ENCODE assay signal across 10 cellular contexts in the genomic region with DNA sequence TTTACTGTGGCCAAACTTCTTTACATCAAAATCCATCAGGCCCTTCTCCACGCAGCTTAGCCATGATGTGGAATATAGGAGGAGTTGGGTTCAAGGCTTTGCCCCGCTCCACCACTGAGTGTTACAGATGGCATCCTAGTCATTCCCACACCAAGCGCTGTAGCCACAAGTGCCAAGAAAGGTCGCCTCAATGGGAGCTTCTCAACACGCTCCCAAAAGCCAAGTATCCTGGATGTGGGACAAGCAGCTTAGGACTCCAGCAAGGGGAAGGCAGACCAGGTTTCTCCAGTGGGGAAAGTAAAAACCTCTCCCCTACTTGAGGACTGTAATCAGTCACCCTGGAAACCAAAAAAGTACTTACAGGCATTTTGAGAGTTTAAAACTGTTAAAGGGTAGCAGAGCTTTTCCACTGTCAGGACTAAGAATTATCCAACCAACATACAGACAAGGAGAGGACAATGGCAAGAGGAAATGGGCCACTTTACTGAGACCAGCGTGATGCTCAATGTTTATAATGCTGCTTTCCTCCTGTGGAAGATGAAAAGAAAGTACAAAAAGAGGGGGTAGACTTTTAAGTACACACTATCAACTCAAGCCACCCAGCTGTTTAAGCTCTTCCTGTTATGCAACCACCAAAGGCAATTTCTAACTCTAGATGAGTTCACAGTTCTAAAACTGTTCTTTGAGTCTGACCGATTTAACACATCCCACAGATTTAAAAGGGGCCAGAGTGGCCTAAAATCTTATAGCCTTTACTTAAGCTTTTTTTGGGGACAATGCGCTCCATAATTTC.
DNase-seq lines count a peak whose midpoint lies in the region; ATAC-seq and TF ChIP-seq lines count a peak whose summit lies in the region.
"Had no signal": no experiment of that assay in that cellular context is flagged by ENCODE, and none has a peak within 500 bp of the region (broad histone marks: within the 10 kb centered on the region; RNA-seq: fewer than 3 reads in every experiment).

No MANE protein-coding gene starts in this region.

- peaks cover 4% of the 10 kb centered on the region for H3K9me3 Mint-ChIP-seq in stimulated activated naive CD8-positive, alpha-beta T cell treated with anti-CD3 and anti-CD28 coated beads, Interleukin-15, Interleukin-2, amounts not matched to agents 100 ng/mL and 50 ng/mL, for 24 hours
- H3K9me3 Mint-ChIP-seq in activated naive CD8-positive, alpha-beta T cell treated with anti-CD3 and anti-CD28 coated beads for 36 hours, result peaks cover 4% of the 10 kb centered on the region
- peaks cover 8% of the 10 kb centered on the region for H3K9me3 Mint-ChIP-seq in Caco-2 (ENCODE audit: unreplicated experiment)

- H3K36me3 ChIP-seq in Caco-2 (ENCODE audit: control insufficient read depth, insufficient read depth, low read length), result no peaks in the 10 kb centered on the region

- peak overlapping the region; percentile 7 for H3K4me3 Mint-ChIP-seq in stimulated activated naive CD8-positive, alpha-beta T cell treated with anti-CD3 and anti-CD28 coated beads, Interleukin-15, Interleukin-2, amounts not matched to agents 100 ng/mL and 50 ng/mL, for 24 hours
- peak overlapping the region; percentile 59 for H3K4me3 Mint-ChIP-seq in activated naive CD8-positive, alpha-beta T cell treated with anti-CD3 and anti-CD28 coated beads for 36 hours
- H3K4me3 Mint-ChIP-seq in Caco-2 (ENCODE audit: unreplicated experiment), result no peak overlapping the region

- no TSS peak for BruUV-seq in Caco-2 (replicated peaks; lab: Mats Ljungman, UMichigan)

- ATAC-seq in stimulated activated naive CD8-positive, alpha-beta T cell treated with anti-CD3 and anti-CD28 coated beads, Interleukin-15, Interleukin-2, amounts not matched to agents 100 U/mL and 50 U/mL, for 24 hours, result no peak
- ATAC-seq in HG02970 (IDR thresholded peaks at IDR 0.05; ENCODE audit: low FRiP score, unreplicated experiment) (no peak), HG02973 (IDR thresholded peaks at IDR 0.05; ENCODE audit: unreplicated experiment) (no peak)

- intact Hi-C loops in Caco-2 (cut with micrococcal nuclease; ENCODE audit: unreplicated experiment), result no loop called here

- POLR2A ChIA-PET in Caco-2 (lab: Charles Lee), result no interaction called here

- H3K27me3 Mint-ChIP-seq in stimulated activated naive CD8-positive, alpha-beta T cell treated with anti-CD3 and anti-CD28 coated beads, Interleukin-15, Interleukin-2, amounts not matched to agents 100 ng/mL and 50 ng/mL, for 24 hours, result no peaks in the 10 kb centered on the region
- no peaks in the 10 kb centered on the region for H3K27me3 Mint-ChIP-seq in activated naive CD8-positive, alpha-beta T cell treated with anti-CD3 and anti-CD28 coated beads for 36 hours
- H3K27me3 Mint-ChIP-seq in Caco-2 (ENCODE audit: insufficient read depth, unreplicated experiment), result no peaks in the 10 kb centered on the region

- no peak overlapping the region for H3K4me3 ChIP-seq in Caco-2 (ENCODE audit: low read depth, low read length)

- peaks cover 11% of the 10 kb centered on the region for H3K9me3 ChIP-seq in Caco-2

- H3K4me1 ChIP-seq in Caco-2, result no peaks in the 10 kb centered on the region

- H3K27me3 ChIP-seq in layer of hippocampus (ENCODE audit: control insufficient read depth, insufficient read depth, low read length) (no peaks in the 10 kb centered on the region), Caco-2 (replicated peaks; ENCODE audit: control insufficient read depth, insufficient read depth, low read length) (no peaks in the 10 kb centered on the region)

- peaks cover 45% of the 10 kb centered on the region for H3K36me3 Mint-ChIP-seq in stimulated activated naive CD8-positive, alpha-beta T cell treated with anti-CD3 and anti-CD28 coated beads, Interleukin-15, Interleukin-2, amounts not matched to agents 100 ng/mL and 50 ng/mL, for 24 hours (ENCODE audit: low read depth)
- H3K36me3 Mint-ChIP-seq in activated naive CD8-positive, alpha-beta T cell treated with anti-CD3 and anti-CD28 coated beads for 36 hours, result peaks cover 50% of the 10 kb centered on the region
- H3K36me3 Mint-ChIP-seq in Caco-2 (ENCODE audit: insufficient read depth, unreplicated experiment), result peaks cover 5% of the 10 kb centered on the region

- CTCF ChIA-PET in Caco-2 (lab: Charles Lee), result no interaction called here

- H3K4me1 Mint-ChIP-seq in stimulated activated naive CD8-positive, alpha-beta T cell treated with anti-CD3 and anti-CD28 coated beads, Interleukin-15, Interleukin-2, amounts not matched to agents 100 ng/mL and 50 ng/mL, for 24 hours (ENCODE audit: low read depth), result peaks cover 66% of the 10 kb centered on the region
- peaks cover 52% of the 10 kb centered on the region for H3K4me1 Mint-ChIP-seq in activated naive CD8-positive, alpha-beta T cell treated with anti-CD3 and anti-CD28 coated beads for 36 hours
- H3K4me1 Mint-ChIP-seq in Caco-2 (ENCODE audit: low read depth, unreplicated experiment), result no peaks in the 10 kb centered on the region

- H3K27ac Mint-ChIP-seq in stimulated activated naive CD8-positive, alpha-beta T cell treated with anti-CD3 and anti-CD28 coated beads, Interleukin-15, Interleukin-2, amounts not matched to agents 100 ng/mL and 50 ng/mL, for 24 hours, result peak overlapping the region; percentile 43
- H3K27ac Mint-ChIP-seq in activated naive CD8-positive, alpha-beta T cell treated with anti-CD3 and anti-CD28 coated beads for 36 hours, result peak overlapping the region; percentile 70
- no peak overlapping the region for H3K27ac Mint-ChIP-seq in Caco-2 (ENCODE audit: unreplicated experiment)

- TF ChIP-seq CTCF in Caco-2 (IDR thresholded peaks at IDR 0.05; ENCODE audit: insufficient read depth in 1 of 2, low read depth in 1 of 2, low read length in 1 of 2, severe bottlenecking in 1 of 2, unreplicated experiment in 1 of 2), result no peak

- DNase-seq in stimulated activated naive CD8-positive, alpha-beta T cell treated with anti-CD3 and anti-CD28 coated beads, Interleukin-15, Interleukin-2, amounts not matched to agents 100 U/mL and 50 U/mL, for 24 hours, result no peak
- DNase-seq in activated naive CD8-positive, alpha-beta T cell treated with anti-CD3 and anti-CD28 coated beads for 36 hours, result no peak
- DNase-seq in Caco-2 (no peak), HT-29 (ENCODE audit: low spot score) (no peak)
- DNase-seq: HCEC 1CT, NCI-H526 treated with DMSO at 0.1 percent for 48 hours had no signal

- H3K27ac ChIP-seq in layer of hippocampus (ENCODE audit: low read depth, low read length), result peak overlapping the region; percentile 55
